In genomic region chr6:593139-593906, GRCh38 we compare ENCODE assay signal across 8 cellular contexts.
DNase-seq lines count a peak whose midpoint lies in the region; ATAC-seq, FAIRE-seq and TF ChIP-seq lines count a peak whose summit lies in the region.

No MANE protein-coding gene starts in this region.

- no peaks in the 10 kb centered on the region for H3K4me1 ChIP-seq in A549

- no peak for TF ChIP-seq POLR2A in A549 (IDR thresholded peaks at IDR 0.05; ENCODE audit: low read length)

- no peak overlapping the region for H3K4me3 Mint-ChIP-seq in chondrocyte (ENCODE audit: unreplicated experiment)

- H3K36me3 Mint-ChIP-seq in chondrocyte (ENCODE audit: low read depth): peaks cover 28% of the 10 kb centered on the region

- no peak for FAIRE-seq in A549 (lab: Jason Lieb, UNC)

- POLR2A ChIA-PET in A549 (lab: Yijun Ruan, JAX): no interaction called here

- peaks cover under 1% of the 10 kb centered on the region for H3K4me1 Mint-ChIP-seq in chondrocyte (ENCODE audit: low read depth)

- no peak overlapping the region for H3K4me3 ChIP-seq in A549

- peak; percentile 72 to 76 for TF ChIP-seq RAD21 in A549 (conservative IDR thresholded peaks at IDR 0.05 in 1 of 2, IDR thresholded peaks at IDR 0.05 in 1 of 2)

- ATAC-seq in A549 (peak; percentile 30 to 55; a peak in 3 of 6 replicates), HG02938 (IDR thresholded peaks at IDR 0.05; ENCODE audit: unreplicated experiment) (no peak)

- no peak overlapping the region for H3K27ac Mint-ChIP-seq in chondrocyte (ENCODE audit: unreplicated experiment)

- no peak overlapping the region for H3K4me2 ChIP-seq in A549

- H3K9me3 Mint-ChIP-seq in chondrocyte (ENCODE audit: low read depth): no peaks in the 10 kb centered on the region

- CTCF ChIA-PET in A549 (lab: Yijun Ruan, JAX): interaction anchor here (0.7 to 4.9 kb wide), 44 partner anchors 9 to 887 kb away, joined by 3 to 29 read pairs (median 4); no protein-coding TSS in a partner anchor

- no peak overlapping the region for H3K27ac ChIP-seq in A549

- H3K27me3 Mint-ChIP-seq in chondrocyte (ENCODE audit: low read depth): no peaks in the 10 kb centered on the region

- WGBS in A549 (ENCODE audit: missing lambda C conversion rate): 2% methylated on average over 5 of the region's 5 CpGs

- no peak for TF ChIP-seq EP300 in A549 (IDR thresholded peaks at IDR 0.05)

- peak; percentile 75 for TF ChIP-seq CTCF in A549 (IDR thresholded peaks at IDR 0.05)
- peak; percentile 91 for TF ChIP-seq CTCF in chondrocyte (IDR thresholded peaks at IDR 0.05)

- DNase-seq in A549 (ENCODE audit: low read depth in 1 of 2, low spot score in 1 of 2) (peak; percentile 16 to 39), GM19238 (ENCODE audit: insufficient read length, low spot score) (peak; percentile 26), NCI-H2227 (lab: John Stamatoyannopoulos, UW; ENCODE audit: unreplicated experiment) (peak; percentile 76), chondrocyte (ENCODE audit: low spot score) (no peak), lung microvascular endothelial cell (ENCODE audit: low read depth in 2 of 2) (peak; percentile 61 to 76)
- DNase-seq in activated CD4-positive, alpha-beta T cell treated with anti-CD3 and anti-CD28 coated beads for 24 hours (ENCODE audit: low read depth in 2 of 2): peak; percentile 55 to 58
- DNase-seq in stimulated activated CD8-positive, alpha-beta memory T cell treated with anti-CD3 and anti-CD28 coated beads, Interleukin-15, amount 100 ng/mL, for 48 hours (ENCODE audit: low read depth in 2 of 2): peak; percentile 11 to 15

- H3K9me3 ChIP-seq in A549: no peaks in the 10 kb centered on the region

TF ChIP-seq in A549, 52 proteins besides CTCF, POLR2A, EP300 and RAD21:
- TF ChIP-seq RCOR1 (IDR thresholded peaks at IDR 0.05; ENCODE audit: low read depth, low read length) (no peak), SMC3 (IDR thresholded peaks at IDR 0.05) (peak; percentile 59)
TF ChIP-seq in A549: peak in this region for 1.
